Comparison of ENCODE assay signal across 11 cellular contexts in genomic region chr14:52741865-52742264, GRCh38. TPM values are rescaled to one million over a fixed set of nuclear protein-coding genes. Genes with fewer than 3 reads are reported as not detected.
A peak's percentile ranks its signal among the peaks of the same experiment; 100 is the strongest.
DNase-seq lines count a peak whose midpoint lies in the region; ATAC-seq, FAIRE-seq and TF ChIP-seq lines count a peak whose summit lies in the region.
"Had no signal": no experiment of that assay in that cellular context is flagged by ENCODE, and none has a peak within 500 bp of the region (broad histone marks: within the 10 kb centered on the region; RNA-seq: fewer than 3 reads in every experiment).

No MANE protein-coding gene starts in this region.

- H4K20me1 ChIP-seq in HepG2 (ENCODE audit: insufficient read depth, low read length) = no peaks in the 10 kb centered on the region

- peaks cover 2% of the 10 kb centered on the region for H3K27me3 Mint-ChIP-seq in nephron progenitor cell (ENCODE audit: low read depth, poor library complexity)

- TF ChIP-seq CTCF in liver (IDR thresholded peaks at IDR 0.05; ENCODE audit: low read depth, low read length, missing input control) (no peak), HepG2 (CRISPR knock-in tag; IDR thresholded peaks at IDR 0.05) (no peak), esophagus squamous epithelium (IDR thresholded peaks at IDR 0.05) (no peak), kidney (IDR thresholded peaks at IDR 0.05; ENCODE audit: borderline replicate concordance, extremely low read depth, insufficient read depth) (no peak), nephron progenitor cell (IDR thresholded peaks at IDR 0.05) (no peak)

- H3K4me2 ChIP-seq in HepG2 (ENCODE audit: low read depth, low read length) = no peak overlapping the region

- H3K9ac ChIP-seq in liver (ENCODE audit: low read depth in 1 of 2, low read length in 2 of 2) (peak overlapping the region in 1 of 2 donors; percentile 78), HepG2 (ENCODE audit: insufficient read depth, low read depth, low read length) (no peak overlapping the region), kidney (ENCODE audit: low read length in 2 of 2) (no peak overlapping the region)

- H3K27ac Mint-ChIP-seq in nephron progenitor cell = no peak overlapping the region

- TF ChIP-seq RAD21 in liver (IDR thresholded peaks at IDR 0.05) (no peak), HepG2 (CRISPR knock-in tag; IDR thresholded peaks at IDR 0.05) (no peak)

- ATAC-seq in HepG2 = no peak
- ATAC-seq in HG02763 (IDR thresholded peaks at IDR 0.05; ENCODE audit: unreplicated experiment) = no peak
- ATAC-seq: K562 had no signal

- peaks cover 66% of the 10 kb centered on the region for H3K36me3 Mint-ChIP-seq in nephron progenitor cell (ENCODE audit: low read depth)

- H3K27ac ChIP-seq in liver (ENCODE audit: low read depth in 1 of 2, low read length in 2 of 2) (peak overlapping the region; percentile 63 to 67), HepG2 (ENCODE audit: extremely low read length, insufficient read depth, low read length) (no peak overlapping the region), esophagus squamous epithelium (peak overlapping the region; percentile 11 to 65 (median 36)), kidney (ENCODE audit: low read depth in 2 of 2, low read length in 2 of 2) (no peak overlapping the region)

- H3K9me3 Mint-ChIP-seq in nephron progenitor cell = no peaks in the 10 kb centered on the region

- TF ChIP-seq POLR2A in HepG2 (IDR thresholded peaks at IDR 0.05; ENCODE audit: insufficient read depth in 1 of 2, low read depth in 2 of 2, low read length in 2 of 2) = no peak
- TF ChIP-seq POLR2A in esophagus squamous epithelium (IDR thresholded peaks at IDR 0.05) = no peak

- intact Hi-C loops in HepG2 (cut with micrococcal nuclease; ENCODE audit: unreplicated experiment) (no loop called here), esophagus squamous epithelium (cut with DNase I) (no loop called here), kidney (cut with DNase I) (no loop called here)

- H3K4me1 ChIP-seq in liver (ENCODE audit: control insufficient read depth in 4 of 4, insufficient read depth in 4 of 4, low read length in 3 of 4) = peaks cover 4 to 22% (median 6%) of the 10 kb centered on the region in 4 donors
- H3K4me1 ChIP-seq in HepG2 (ENCODE audit: insufficient read depth, low read length) = peaks cover 20% of the 10 kb centered on the region
- peaks cover 0 to 17% (median 0%) of the 10 kb centered on the region in 3 donors for H3K4me1 ChIP-seq in esophagus squamous epithelium
- peaks cover 3 to 5% of the 10 kb centered on the region in 2 donors for H3K4me1 ChIP-seq in kidney (ENCODE audit: control insufficient read depth in 1 of 2, insufficient read depth in 1 of 2, low read depth in 1 of 2, low read length in 2 of 2)

- H2AFZ ChIP-seq in HepG2 (ENCODE audit: low read length) = no peak overlapping the region

- in situ Hi-C loops in HepG2 (cut with HindIII; ENCODE audit: extremely low pct_ligation_motif_present, low pct_unique_long_range_greater_than_20kb) = no loop called here

- peaks cover 0 to 5% (median 3%) of the 10 kb centered on the region in 4 donors for H3K36me3 ChIP-seq in liver (ENCODE audit: control insufficient read depth in 4 of 4, insufficient read depth in 3 of 4, low read depth in 1 of 4, low read length in 3 of 4)
- peaks cover 0 to 13% of the 10 kb centered on the region in 2 experiments; a peak in 2 of 5 replicates for H3K36me3 ChIP-seq in HepG2 (replicated peaks in 1 of 2; ENCODE audit: control insufficient read depth in 1 of 2, insufficient read depth in 2 of 2, low read length in 2 of 2)
- peaks cover 0 to 20% (median 0%) of the 10 kb centered on the region in 3 donors for H3K36me3 ChIP-seq in esophagus squamous epithelium
- no peaks in the 10 kb centered on the region for H3K36me3 ChIP-seq in kidney (ENCODE audit: control insufficient read depth in 1 of 2, insufficient read depth in 2 of 2, low read length in 2 of 2)

- DNase-seq in HepG2 (ENCODE audit: low spot score) = no peak
- peak; percentile 29 for DNase-seq in Jurkat, Clone E6-1 (ENCODE audit: low read depth, low spot score)
- no peak for DNase-seq in esophagus squamous epithelium (lab: John Stamatoyannopoulos, UW)
- no peak for DNase-seq in kidney
- no peak for DNase-seq in NCI-H2171 treated with DMSO at 0.1 percent for 48 hours (lab: John Stamatoyannopoulos, UW)
- DNase-seq in nephron progenitor cell = no peak
- DNase-seq: Calu3, SW 1271 had no signal

- BruUV-seq in HepG2 (replicated peaks; lab: Mats Ljungman, UMichigan) = no TSS peak

- POLR2A ChIA-PET in HepG2 (lab: Yijun Ruan, JAX) = interaction anchor here (1.7 kb wide), 1 partner anchor 13 kb away, joined by 4 read pairs; no protein-coding TSS in a partner anchor

- CTCF ChIA-PET in HepG2 (lab: Yijun Ruan, JAX; ENCODE audit: low intra/inter-chr PET ratio, low total read pairs) = no interaction called here

- TF ChIP-seq EP300 in HepG2 (IDR thresholded peaks at IDR 0.05; ENCODE audit: low read depth in 2 of 2, low read length in 2 of 2) = no peak
- no peak for TF ChIP-seq EP300 in HepG2 (CRISPR knock-in tag; IDR thresholded peaks at IDR 0.05; ENCODE audit: borderline replicate concordance)

- no peaks in the 10 kb centered on the region for H3K9me3 ChIP-seq in liver (ENCODE audit: control insufficient read depth in 4 of 4, low read length in 3 of 4)
- H3K9me3 ChIP-seq in HepG2 (ENCODE audit: low read length) = no peaks in the 10 kb centered on the region
- no peaks in the 10 kb centered on the region for H3K9me3 ChIP-seq in esophagus squamous epithelium
- no peaks in the 10 kb centered on the region for H3K9me3 ChIP-seq in kidney (ENCODE audit: control insufficient read depth in 1 of 2, low read length in 2 of 2)

- H3K4me3 Mint-ChIP-seq in nephron progenitor cell = no peak overlapping the region

- peaks cover 59% of the 10 kb centered on the region for H3K79me2 ChIP-seq in HepG2 (ENCODE audit: insufficient read depth, low read length)

- FAIRE-seq in HepG2 (lab: Jason Lieb, UNC) (no peak), kidney (lab: Jason Lieb, UNC) (no peak)
- FAIRE-seq: K562 had no signal

- H3K4me3 ChIP-seq in liver (ENCODE audit: low read depth in 1 of 3, low read length in 3 of 3) (no peak overlapping the region), HepG2 (replicated peaks in 1 of 3; ENCODE audit: insufficient read depth in 1 of 3, low read depth in 2 of 3, low read length in 3 of 3) (no peak overlapping the region), esophagus squamous epithelium (no peak overlapping the region), kidney (ENCODE audit: low read length in 2 of 2) (no peak overlapping the region)
- H3K4me3 ChIP-seq in Jurkat, Clone E6-1 (ENCODE audit: low read length) = peak overlapping the region; percentile 15
- H3K4me3 ChIP-seq: K562 had no signal

- H3K4me1 Mint-ChIP-seq in nephron progenitor cell = no peaks in the 10 kb centered on the region

- H3K27me3 ChIP-seq in liver (ENCODE audit: control insufficient read depth in 4 of 4, insufficient read depth in 4 of 4, low read length in 3 of 4) = no peaks in the 10 kb centered on the region
- H3K27me3 ChIP-seq in HepG2 (ENCODE audit: control insufficient read depth in 1 of 2, insufficient read depth in 2 of 2, low read length in 2 of 2) = no peaks in the 10 kb centered on the region
- H3K27me3 ChIP-seq in esophagus squamous epithelium = no peaks in the 10 kb centered on the region

RNA-seq across cellular contexts. Expression of gene STYX, which starts 11.9 kb away (rescaled TPM):
- total RNA-seq in liver (10 to 100 TPM; 18.7 to 21.2 TPM), HepG2 (2016; rRNA removed; fragmentation: Illumina TruSeq; extraction: Trizol) (10.9 and 15.6 TPM in 2 replicates), esophagus squamous epithelium (10 to 100 TPM in 3 of 4 donors, 1 to 10 TPM in 1; 9.7 to 19.7 (median 15.6) TPM), kidney (11.5 TPM)
- polyA plus RNA-seq in liver (10 to 100 TPM in 1 of 2 donors, 1 to 10 TPM in 1; 5.9 to 15.8 TPM), HepG2 (2011; rRNA removed) (5.7 and 6.6 TPM in 2 replicates), kidney (ENCODE audit: insufficient read depth, low read depth, low replicate concordance) (4.3 TPM)
- 4.5 and 5.0 TPM in 2 replicates for total RNA-seq in HepG2 (2016; cell fraction: cytosol; rRNA removed; fragmentation: Illumina TruSeq; extraction: Trizol; ENCODE audit: low read depth)
- total RNA-seq in HepG2 (2016; cell fraction: insoluble cytoplasmic fraction; rRNA removed; fragmentation: Illumina TruSeq; extraction: Trizol) = 11.0 and 15.6 TPM in 2 replicates
- total RNA-seq in HepG2 (2016; cell fraction: membrane; rRNA removed; fragmentation: Illumina TruSeq; extraction: Trizol) = 14.1 and 14.7 TPM in 2 replicates
- 10.3 and 11.2 TPM in 2 replicates for total RNA-seq in HepG2 (2016; cell fraction: nucleus; rRNA removed; fragmentation: Illumina TruSeq; extraction: Trizol)
- 2.7 and 3.9 TPM in 2 replicates for polyA plus RNA-seq in HepG2 (2011; cell fraction: cytosol; rRNA removed)
- 2.7 and 3.5 TPM in 2 replicates for polyA plus RNA-seq in HepG2 (2011; cell fraction: nucleus; rRNA removed)
- polyA plus RNA-seq in HepG2 (2012) = 4.4 and 8.3 TPM in 2 replicates
- polyA plus RNA-seq in HepG2 (2016; cell fraction: cytosol; fragmentation: Illumina TruSeq; extraction: Trizol; ENCODE audit: low read depth) = 5.1 and 6.7 TPM in 2 replicates
- 20.7 and 22.1 TPM in 2 replicates for polyA plus RNA-seq in HepG2 (2016; cell fraction: insoluble cytoplasmic fraction; fragmentation: Illumina TruSeq; extraction: Trizol; ENCODE audit: low read depth)
- 11.1 and 11.8 TPM in 2 replicates for polyA plus RNA-seq in HepG2 (2016; cell fraction: membrane; fragmentation: Illumina TruSeq; extraction: Trizol; ENCODE audit: low read depth)
- 17.8 and 19.4 TPM in 2 replicates for polyA plus RNA-seq in HepG2 (2016; cell fraction: nucleus; fragmentation: Illumina TruSeq; extraction: Trizol; ENCODE audit: insufficient read depth, low read depth)
- 4.5 and 4.8 TPM in 2 replicates for polyA minus RNA-seq in HepG2 (2011; rRNA and poly(A)+ RNA removed; ENCODE audit: low replicate concordance)
- polyA minus RNA-seq in HepG2 (2011; cell fraction: cytosol; rRNA and poly(A)+ RNA removed) = 5.7 and 5.8 TPM in 2 replicates
- polyA minus RNA-seq in HepG2 (2011; cell fraction: nucleus; rRNA and poly(A)+ RNA removed) = 8.9 and 11.7 TPM in 2 replicates
- 6.1 TPM for polyA plus RNA-seq in Jurkat, Clone E6-1 (2012; ENCODE audit: insufficient read depth, insufficient read length)

RNA-seq across cellular contexts. Expression of gene PSMC6, which starts 34.9 kb away (rescaled TPM):
- total RNA-seq in liver = 10 to 100 TPM; 72.3 to 98.9 TPM
- polyA plus RNA-seq in liver = 10 to 100 TPM; 43.2 to 66.2 TPM
- total RNA-seq in HepG2 (2016; rRNA removed; fragmentation: Illumina TruSeq; extraction: Trizol) = 210 and 318 TPM in 2 replicates
- total RNA-seq in HepG2 (2016; cell fraction: cytosol; rRNA removed; fragmentation: Illumina TruSeq; extraction: Trizol; ENCODE audit: low read depth) = 30.8 and 32.7 TPM in 2 replicates
- 209 and 319 TPM in 2 replicates for total RNA-seq in HepG2 (2016; cell fraction: insoluble cytoplasmic fraction; rRNA removed; fragmentation: Illumina TruSeq; extraction: Trizol)
- 43.6 and 56.6 TPM in 2 replicates for total RNA-seq in HepG2 (2016; cell fraction: membrane; rRNA removed; fragmentation: Illumina TruSeq; extraction: Trizol)
- total RNA-seq in HepG2 (2016; cell fraction: nucleus; rRNA removed; fragmentation: Illumina TruSeq; extraction: Trizol) = 147 and 149 TPM in 2 replicates
- polyA plus RNA-seq in HepG2 (2011; rRNA removed) = 67.6 and 90.0 TPM in 2 replicates
- 24.7 and 40.4 TPM in 2 replicates for polyA plus RNA-seq in HepG2 (2011; cell fraction: cytosol; rRNA removed)
- polyA plus RNA-seq in HepG2 (2011; cell fraction: nucleus; rRNA removed) = 53.1 and 74.3 TPM in 2 replicates
- 74.5 and 94.0 TPM in 2 replicates for polyA plus RNA-seq in HepG2 (2012)
- 13.4 and 15.5 TPM in 2 replicates for polyA plus RNA-seq in HepG2 (2016; cell fraction: cytosol; fragmentation: Illumina TruSeq; extraction: Trizol; ENCODE audit: low read depth)
- polyA plus RNA-seq in HepG2 (2016; cell fraction: insoluble cytoplasmic fraction; fragmentation: Illumina TruSeq; extraction: Trizol; ENCODE audit: low read depth) = 268 and 281 TPM in 2 replicates
- 23.4 and 27.8 TPM in 2 replicates for polyA plus RNA-seq in HepG2 (2016; cell fraction: membrane; fragmentation: Illumina TruSeq; extraction: Trizol; ENCODE audit: low read depth)
- 186 and 191 TPM in 2 replicates for polyA plus RNA-seq in HepG2 (2016; cell fraction: nucleus; fragmentation: Illumina TruSeq; extraction: Trizol; ENCODE audit: insufficient read depth, low read depth)
- polyA minus RNA-seq in HepG2 (2011; rRNA and poly(A)+ RNA removed; ENCODE audit: low replicate concordance) = 23.9 and 42.3 TPM in 2 replicates
- polyA minus RNA-seq in HepG2 (2011; cell fraction: cytosol; rRNA and poly(A)+ RNA removed) = 40.4 and 47.9 TPM in 2 replicates
- polyA minus RNA-seq in HepG2 (2011; cell fraction: nucleus; rRNA and poly(A)+ RNA removed) = 156 and 191 TPM in 2 replicates
- polyA plus RNA-seq in Jurkat, Clone E6-1 (2012; ENCODE audit: insufficient read depth, insufficient read length) = 86.8 TPM
- 100 to 1,000 TPM in 1 of 4 donors, 10 to 100 TPM in 3; 75.5 to 147 (median 82.9) TPM for total RNA-seq in esophagus squamous epithelium
- total RNA-seq in kidney = 66.3 TPM
- polyA plus RNA-seq in kidney (ENCODE audit: insufficient read depth, low read depth, low replicate concordance) = 81.4 TPM

RNA-seq across cellular contexts. Expression of gene ERO1A, which starts 46.5 kb away (rescaled TPM):
- total RNA-seq in liver (10 to 100 TPM; 22.2 to 42.3 TPM), HepG2 (2016; rRNA removed; fragmentation: Illumina TruSeq; extraction: Trizol) (39.5 and 60.3 TPM in 2 replicates), esophagus squamous epithelium (1,000 to 10,000 TPM in 1 of 4 donors, 100 to 1,000 TPM in 3; 172 to 1,512 (median 404) TPM), kidney (40.5 TPM)
- polyA plus RNA-seq in liver (10 to 100 TPM; 16.5 to 17.8 TPM), HepG2 (2011; rRNA removed) (110 and 137 TPM in 2 replicates), kidney (ENCODE audit: insufficient read depth, low read depth, low replicate concordance) (8.6 TPM)
- 11.0 and 16.4 TPM in 2 replicates for total RNA-seq in HepG2 (2016; cell fraction: cytosol; rRNA removed; fragmentation: Illumina TruSeq; extraction: Trizol; ENCODE audit: low read depth)
- 39.4 and 62.3 TPM in 2 replicates for total RNA-seq in HepG2 (2016; cell fraction: insoluble cytoplasmic fraction; rRNA removed; fragmentation: Illumina TruSeq; extraction: Trizol)
- 36.2 and 41.2 TPM in 2 replicates for total RNA-seq in HepG2 (2016; cell fraction: membrane; rRNA removed; fragmentation: Illumina TruSeq; extraction: Trizol)
- total RNA-seq in HepG2 (2016; cell fraction: nucleus; rRNA removed; fragmentation: Illumina TruSeq; extraction: Trizol) = 68.5 and 75.0 TPM in 2 replicates
- polyA plus RNA-seq in HepG2 (2011; cell fraction: cytosol; rRNA removed) = 61.7 and 85.2 TPM in 2 replicates
- 36.3 and 40.5 TPM in 2 replicates for polyA plus RNA-seq in HepG2 (2011; cell fraction: nucleus; rRNA removed)
- 77.7 and 120 TPM in 2 replicates for polyA plus RNA-seq in HepG2 (2012)
- 10.9 and 16.5 TPM in 2 replicates for polyA plus RNA-seq in HepG2 (2016; cell fraction: cytosol; fragmentation: Illumina TruSeq; extraction: Trizol; ENCODE audit: low read depth)
- 34.8 and 35.0 TPM in 2 replicates for polyA plus RNA-seq in HepG2 (2016; cell fraction: insoluble cytoplasmic fraction; fragmentation: Illumina TruSeq; extraction: Trizol; ENCODE audit: low read depth)
- polyA plus RNA-seq in HepG2 (2016; cell fraction: membrane; fragmentation: Illumina TruSeq; extraction: Trizol; ENCODE audit: low read depth) = 19.1 and 21.8 TPM in 2 replicates
- polyA plus RNA-seq in HepG2 (2016; cell fraction: nucleus; fragmentation: Illumina TruSeq; extraction: Trizol; ENCODE audit: insufficient read depth, low read depth) = 70.3 and 77.8 TPM in 2 replicates
- polyA minus RNA-seq in HepG2 (2011; rRNA and poly(A)+ RNA removed; ENCODE audit: low replicate concordance) = 16.0 and 42.3 TPM in 2 replicates
- 97.0 and 156 TPM in 2 replicates for polyA minus RNA-seq in HepG2 (2011; cell fraction: cytosol; rRNA and poly(A)+ RNA removed)
- polyA minus RNA-seq in HepG2 (2011; cell fraction: nucleus; rRNA and poly(A)+ RNA removed) = 90.4 and 99.5 TPM in 2 replicates
- polyA plus RNA-seq in Jurkat, Clone E6-1 (2012; ENCODE audit: insufficient read depth, insufficient read length) = 23.5 TPM

RNA-seq across cellular contexts. Expression of gene GNPNAT1, which starts 49.5 kb away (rescaled TPM):
- total RNA-seq in liver (10 to 100 TPM; 25.1 to 50.9 TPM), HepG2 (2016; rRNA removed; fragmentation: Illumina TruSeq; extraction: Trizol) (54.9 and 89.6 TPM in 2 replicates), esophagus squamous epithelium (10 to 100 TPM in 3 of 4 donors, 1 to 10 TPM in 1; 9.4 to 27.3 (median 15.0) TPM), kidney (22.2 TPM)
- polyA plus RNA-seq in liver (10 to 100 TPM; 24.9 to 29.4 TPM), HepG2 (2011; rRNA removed) (28.6 and 38.3 TPM in 2 replicates), kidney (ENCODE audit: insufficient read depth, low read depth, low replicate concordance) (13.8 TPM)
- 14.3 and 18.1 TPM in 2 replicates for total RNA-seq in HepG2 (2016; cell fraction: cytosol; rRNA removed; fragmentation: Illumina TruSeq; extraction: Trizol; ENCODE audit: low read depth)
- total RNA-seq in HepG2 (2016; cell fraction: insoluble cytoplasmic fraction; rRNA removed; fragmentation: Illumina TruSeq; extraction: Trizol) = 55.8 and 86.2 TPM in 2 replicates
- 41.0 and 43.6 TPM in 2 replicates for total RNA-seq in HepG2 (2016; cell fraction: membrane; rRNA removed; fragmentation: Illumina TruSeq; extraction: Trizol)
- total RNA-seq in HepG2 (2016; cell fraction: nucleus; rRNA removed; fragmentation: Illumina TruSeq; extraction: Trizol) = 28.5 and 31.1 TPM in 2 replicates
- 24.4 and 32.3 TPM in 2 replicates for polyA plus RNA-seq in HepG2 (2011; cell fraction: cytosol; rRNA removed)
- polyA plus RNA-seq in HepG2 (2011; cell fraction: nucleus; rRNA removed) = 6.7 and 12.7 TPM in 2 replicates
- 36.3 and 47.9 TPM in 2 replicates for polyA plus RNA-seq in HepG2 (2012)
- polyA plus RNA-seq in HepG2 (2016; cell fraction: cytosol; fragmentation: Illumina TruSeq; extraction: Trizol; ENCODE audit: low read depth) = 23.3 and 26.6 TPM in 2 replicates
- polyA plus RNA-seq in HepG2 (2016; cell fraction: insoluble cytoplasmic fraction; fragmentation: Illumina TruSeq; extraction: Trizol; ENCODE audit: low read depth) = 113 and 116 TPM in 2 replicates
- 44.1 and 47.6 TPM in 2 replicates for polyA plus RNA-seq in HepG2 (2016; cell fraction: membrane; fragmentation: Illumina TruSeq; extraction: Trizol; ENCODE audit: low read depth)
- polyA plus RNA-seq in HepG2 (2016; cell fraction: nucleus; fragmentation: Illumina TruSeq; extraction: Trizol; ENCODE audit: insufficient read depth, low read depth) = 46.0 and 46.3 TPM in 2 replicates
- 25.8 and 48.5 TPM in 2 replicates for polyA minus RNA-seq in HepG2 (2011; rRNA and poly(A)+ RNA removed; ENCODE audit: low replicate concordance)
- 21.1 and 27.0 TPM in 2 replicates for polyA minus RNA-seq in HepG2 (2011; cell fraction: cytosol; rRNA and poly(A)+ RNA removed)
- 29.3 and 34.5 TPM in 2 replicates for polyA minus RNA-seq in HepG2 (2011; cell fraction: nucleus; rRNA and poly(A)+ RNA removed)
- polyA plus RNA-seq in Jurkat, Clone E6-1 (2012; ENCODE audit: insufficient read depth, insufficient read length) = 23.1 TPM

Comparison
In these comparisons a context has a peak if more than half of its experiments do, and no peak if none do; other contexts are left out.
1. H3K27ac ChIP-seq: peak in liver (2 of 2) and esophagus squamous epithelium (4 of 4); none in HepG2 (single experiment) and kidney (0 of 2).